1 cellular context compared by ENCODE assay signal in genomic region chr6:142306736-142307135, GRCh38.
TF ChIP-seq lines count a peak whose summit lies in the region.

No MANE protein-coding gene starts in this region.

TF ChIP-seq in HepG2, 621 proteins besides CTCF, POLR2A, EP300 and RAD21 (continued from another document and continues in another):
- TF ChIP-seq THAP9 (CRISPR knock-in tag; IDR thresholded peaks at IDR 0.05; ENCODE audit: borderline replicate concordance) (no peak), CBFB (CRISPR knock-in tag; IDR thresholded peaks at IDR 0.05) (no peak), HOXD1 (CRISPR knock-in tag; IDR thresholded peaks at IDR 0.05) (no peak), BCL6 (CRISPR knock-in tag; IDR thresholded peaks at IDR 0.05) (peak; percentile 59; the same call in 1 of the 2 replicates), CREB1 (IDR thresholded peaks at IDR 0.05) (no peak), CREB1 (CRISPR knock-in tag; IDR thresholded peaks at IDR 0.05) (peak; percentile 21; the same call in 1 of the 2 replicates), SPEN (CRISPR knock-in tag; IDR thresholded peaks at IDR 0.05; ENCODE audit: low read depth) (no peak), SMAD1 (CRISPR knock-in tag; IDR thresholded peaks at IDR 0.05; ENCODE audit: borderline replicate concordance, low read depth) (no peak), PPARG (CRISPR knock-in tag; conservative IDR thresholded peaks at IDR 0.05) (peak; percentile 76), TFDP2 (CRISPR knock-in tag; IDR thresholded peaks at IDR 0.05) (no peak), RCOR2 (CRISPR knock-in tag; IDR thresholded peaks at IDR 0.05) (0 out of 2 replicates have a peak, but pooled peaks have one; percentile 7), HHEX (CRISPR knock-in tag; IDR thresholded peaks at IDR 0.05) (0 out of 2 replicates have a peak, but pooled peaks have one; percentile 29), FOXP1 (IDR thresholded peaks at IDR 0.05) (no peak), FOXP1 (CRISPR knock-in tag; IDR thresholded peaks at IDR 0.05) (peak; percentile 68), FOXO4 (CRISPR knock-in tag; conservative IDR thresholded peaks at IDR 0.05) (no peak), HOXA5 (CRISPR knock-in tag; IDR thresholded peaks at IDR 0.05) (no peak), ZSCAN29 (CRISPR knock-in tag; conservative IDR thresholded peaks at IDR 0.05) (no peak), ELK4 (CRISPR knock-in tag; IDR thresholded peaks at IDR 0.05; ENCODE audit: borderline replicate concordance) (no peak), CEBPB (IDR thresholded peaks at IDR 0.05; ENCODE audit: borderline replicate concordance, low read depth, low read length) (no peak), ARID3A (IDR thresholded peaks at IDR 0.05; ENCODE audit: low read depth, low read length) (no peak), CREM (IDR thresholded peaks at IDR 0.05) (peak; percentile 46; the same call in 1 of the 2 replicates), CREM (CRISPR knock-in tag; IDR thresholded peaks at IDR 0.05) (no peak), U2AF2 (IDR thresholded peaks at IDR 0.05; ENCODE audit: low read depth, low read length) (no peak), ZHX1 (CRISPR knock-in tag; IDR thresholded peaks at IDR 0.05; ENCODE audit: low read depth) (no peak), SAFB2 (CRISPR knock-in tag; IDR thresholded peaks at IDR 0.05; ENCODE audit: borderline replicate concordance, low read depth) (no peak), ZNF484 (CRISPR knock-in tag; IDR thresholded peaks at IDR 0.05; ENCODE audit: borderline replicate concordance, low read depth) (no peak), ZNF44 (CRISPR knock-in tag; IDR thresholded peaks at IDR 0.05) (no peak), ZNF510 (CRISPR knock-in tag; IDR thresholded peaks at IDR 0.05; ENCODE audit: low read depth) (no peak), ZNF318 (CRISPR knock-in tag; IDR thresholded peaks at IDR 0.05) (no peak), GPBP1L1 (CRISPR knock-in tag; IDR thresholded peaks at IDR 0.05) (no peak), ZNF180 (CRISPR knock-in tag; IDR thresholded peaks at IDR 0.05; ENCODE audit: borderline replicate concordance, low read depth) (no peak), NFIC (IDR thresholded peaks at IDR 0.05; ENCODE audit: low read length) (peak; percentile 37; the same call in 1 of the 2 replicates), TRIM22 (IDR thresholded peaks at IDR 0.05) (no peak), FOXA1 (IDR thresholded peaks at IDR 0.05) (no peak), FOXA1 (CRISPR knock-in tag; IDR thresholded peaks at IDR 0.05) (0 out of 2 replicates have a peak, but pooled peaks have one; percentile 24), FIP1L1 (IDR thresholded peaks at IDR 0.05; ENCODE audit: borderline replicate concordance, insufficient read depth, low read depth, low read length) (no peak)
